In genomic region chr14:95097385-95097784, GRCh38 we compare ENCODE assay signal across 21 cellular contexts. TPM values are rescaled to one million over a fixed set of nuclear protein-coding genes. Genes with fewer than 3 reads are reported as not detected.
DNase-seq lines count a peak whose midpoint lies in the region; ATAC-seq and TF ChIP-seq lines count a peak whose summit lies in the region.
"Had no signal": no experiment of that assay in that cellular context is flagged by ENCODE, and none has a peak within 500 bp of the region (broad histone marks: within the 10 kb centered on the region; RNA-seq: fewer than 3 reads in every experiment).

No MANE protein-coding gene starts in this region.

- TF ChIP-seq POLR2A in heart left ventricle (IDR thresholded peaks at IDR 0.05) (no peak), gastrocnemius medialis (IDR thresholded peaks at IDR 0.05) (no peak), body of pancreas (IDR thresholded peaks at IDR 0.05) (no peak)

- intact Hi-C loops in Right ventricle myocardium superior (cut with DNase I) (loop anchor here (5.0 kb wide), 1 partner anchor 410 kb away; no protein-coding TSS in a partner anchor), heart left ventricle (cut with DNase I) (loop anchor here in 6 of 10 donors (5.0 to 10.0 kb wide), 4 partner anchors 193 to 410 kb away; no protein-coding TSS in a partner anchor), gastrocnemius medialis (cut with DNase I; ENCODE audit: low total_unique reads) (no loop called here), body of pancreas (cut with DNase I) (loop anchor here (10.0 kb wide), 1 partner anchor 403 kb away; no protein-coding TSS in a partner anchor)

- TF ChIP-seq CTCF in heart left ventricle (IDR thresholded peaks at IDR 0.05) (no peak), gastrocnemius medialis (IDR thresholded peaks at IDR 0.05 in 4 of 5, conservative IDR thresholded peaks at IDR 0.05 in 1 of 5) (no peak), body of pancreas (IDR thresholded peaks at IDR 0.05) (no peak)

- H3K9me3 ChIP-seq in heart left ventricle: no peaks in the 10 kb centered on the region
- H3K9me3 ChIP-seq in adipocyte (ENCODE audit: control insufficient read depth, low read length): no peaks in the 10 kb centered on the region
- H3K9me3 ChIP-seq in gastrocnemius medialis: no peaks in the 10 kb centered on the region
- H3K9me3 ChIP-seq in body of pancreas: no peaks in the 10 kb centered on the region
- H3K9me3 ChIP-seq: breast epithelium, stomach, upper lobe of left lung had no signal

- H3K27ac ChIP-seq in heart left ventricle (no peak overlapping the region), gastrocnemius medialis (no peak overlapping the region), body of pancreas (no peak overlapping the region)
- H3K27ac ChIP-seq: breast epithelium, stomach, upper lobe of left lung had no signal

- in situ Hi-C loops in gastrocnemius medialis (cut with MboI; ENCODE audit: low sequenced_read_pairs in 4 of 4): loop anchor here in 1 of 4 donors (25.0 kb wide), 1 partner anchor 410 kb away; no protein-coding TSS in a partner anchor

- H3K9ac ChIP-seq in adipocyte (ENCODE audit: low read length): peak overlapping the region; percentile 30

- DNase-seq in Right ventricle myocardium superior (no peak), heart left ventricle (no peak), adipocyte (ENCODE audit: low read depth) (peak; percentile 57), fibroblast of the conjunctiva (ENCODE audit: low read depth) (peak; percentile 34), superior temporal gyrus (ENCODE audit: extremely low spot score) (peak; percentile 25), NCI-H1694 (lab: John Stamatoyannopoulos, UW) (no peak), gastrocnemius medialis (no peak), body of pancreas (no peak)
- DNase-seq: activated B cell treated with CpG ODN at 0.5 μM for 24 hours; activated CD4-positive, alpha-beta T cell treated with anti-CD3 and anti-CD28 coated beads, Interleukin-2, amount 50 U/mL, for 48 hours; activated gamma-delta T cell treated with Interleukin-2 at 50 U/mL for 16 hours; dermis blood vessel endothelial cell; foreskin melanocyte; mammary epithelial cell; NCI-H146; NCI-H748 treated with DMSO at 0.1 percent for 48 hours; occipital lobe; stimulated activated CD4-positive, alpha-beta T cell treated with anti-CD3 and anti-CD28 coated beads, Interleukin-12 subunit alpha, Interleukin-12 subunit beta, amount 100 ng/mL, for 4 hours; stomach; upper lobe of left lung had no signal

- H3K27me3 ChIP-seq in heart left ventricle: no peaks in the 10 kb centered on the region
- H3K27me3 ChIP-seq in adipocyte (replicated peaks; ENCODE audit: control insufficient read depth, insufficient read depth, low read length): no peaks in the 10 kb centered on the region
- no peaks in the 10 kb centered on the region for H3K27me3 ChIP-seq in gastrocnemius medialis
- no peaks in the 10 kb centered on the region for H3K27me3 ChIP-seq in body of pancreas
- H3K27me3 ChIP-seq: breast epithelium, stomach, upper lobe of left lung had no signal

- H3K4me1 ChIP-seq in heart left ventricle: peaks cover 0 to 59% (median 15%) of the 10 kb centered on the region in 12 donors
- H3K4me1 ChIP-seq in adipocyte (ENCODE audit: control insufficient read depth, insufficient read depth, low read length): peaks cover 49% of the 10 kb centered on the region
- peaks cover 0 to 16% of the 10 kb centered on the region in 2 donors for H3K4me1 ChIP-seq in gastrocnemius medialis
- H3K4me1 ChIP-seq in body of pancreas: peaks cover 4% of the 10 kb centered on the region
- H3K4me1 ChIP-seq: breast epithelium had no signal

- WGBS in heart left ventricle, 4 donors: 74 to 86% (median 80%) methylated on average over 2 of the region's 2 CpGs
- WGBS in body of pancreas, 2 donors: 64 to 79% methylated on average over 2 of the region's 2 CpGs

- H3K36me3 ChIP-seq in heart left ventricle (peaks cover 0 to 78% (median 51%) of the 10 kb centered on the region in 9 donors), adipocyte (ENCODE audit: control insufficient read depth, insufficient read depth, low read length, severe bottlenecking) (peaks cover 51% of the 10 kb centered on the region), gastrocnemius medialis (peaks cover 0 to 32% of the 10 kb centered on the region in 2 donors), body of pancreas (replicated peaks in 1 of 2; ENCODE audit: insufficient read depth in 1 of 2, low read depth in 2 of 2) (peaks cover 0 to 11% of the 10 kb centered on the region in 2 donors)
- H3K36me3 ChIP-seq: breast epithelium had no signal

- H3K4me3 ChIP-seq in heart left ventricle: no peak overlapping the region
- H3K4me3 ChIP-seq in adipocyte (ENCODE audit: low read length): no peak overlapping the region
- H3K4me3 ChIP-seq in gastrocnemius medialis: no peak overlapping the region
- H3K4me3 ChIP-seq in body of pancreas: no peak overlapping the region
- H3K4me3 ChIP-seq: breast epithelium, stomach, upper lobe of left lung had no signal

- peak; percentile 60 for ATAC-seq in Right ventricle myocardium superior (ENCODE audit: poor library complexity)
- no peak for ATAC-seq in heart left ventricle
- no peak for ATAC-seq in gastrocnemius medialis
- ATAC-seq in body of pancreas: no peak

RNA-seq across cellular contexts. Expression of gene DICER1, which starts 59.9 kb away (rescaled TPM):
- total RNA-seq in Right ventricle myocardium superior (26.1 TPM), heart left ventricle (10 to 100 TPM; 21.6 to 57.9 (median 33.3) TPM), gastrocnemius medialis (10 to 100 TPM; 29.4 to 63.7 (median 37.9) TPM), body of pancreas (10 to 100 TPM; 47.7 to 85.0 TPM)
- polyA plus RNA-seq in heart left ventricle: 10 to 100 TPM in 1 of 2 donors, 1 to 10 TPM in 1; 5.4 to 10.5 TPM

Comparison
In these comparisons a context has a peak if more than half of its experiments do, and no peak if none do; other contexts are left out.
1. DNase-seq: peak in adipocyte (single experiment), fibroblast of the conjunctiva (single experiment) and superior temporal gyrus (single experiment); none in Right ventricle myocardium superior (single experiment), heart left ventricle (0 of 5), NCI-H1694 (single experiment), gastrocnemius medialis (0 of 2) and body of pancreas (0 of 4).